Comparison of ENCODE assay signal across 37 cellular contexts in genomic region chr6:107554918-107555317, GRCh38.
"Had no signal": no experiment of that assay in that cellular context is flagged by ENCODE, and none has a peak within 500 bp of the region (broad histone marks: within the 10 kb centered on the region; RNA-seq: fewer than 3 reads in every experiment).

No MANE protein-coding gene starts in this region.

- H3K9me3 Mint-ChIP-seq: activated CD4-positive, alpha-beta memory T cell treated with anti-CD3 and anti-CD28 coated beads for 36 hours; activated CD4-positive, alpha-beta T cell treated with anti-CD3 and anti-CD28 coated beads, Interleukin-2, amount 10 ng/mL, durations not matched to agents 24 days and 14 days; activated naive CD4-positive, alpha-beta T cell treated with anti-CD3 and anti-CD28 coated beads for 36 hours; activated naive CD8-positive, alpha-beta T cell treated with anti-CD3 and anti-CD28 coated beads for 36 hours; activated T-helper 1 cell treated with anti-CD3 and anti-CD28 coated beads, Interleukin-12 subunit alpha, Interleukin-12 subunit beta, Interleukin-2, Interleukin-4 antibody, amounts not matched to agents 30 ng/mL and 10 ng/mL and 1 ng/mL, durations not matched to agents 14 hours and 24 hours and 36 hours; naive B cell; nephron progenitor cell; stimulated activated memory B cell treated with anti-CD40 and anti-IgM and Interleukin-4, amounts not matched to agents 10 μg/mL and 1 μg/mL and 100 μg/mL, for 72 hours; stimulated activated naive CD8-positive, alpha-beta T cell treated with anti-CD3 and anti-CD28 coated beads, Interleukin-15, amount 100 ng/mL, for 72 hours; T-helper 1 cell treated with Interleukin-12 subunit alpha and Interleukin-12 subunit beta and Interleukin-4 antibody, amounts not matched to agents 30 μg/mL and 1 μg/mL, for 36 hours had no signal

- H3K9me3 ChIP-seq: adrenal gland, body of pancreas, gastroesophageal sphincter, psoas muscle, thyroid gland, upper lobe of left lung, vagina had no signal

- ATAC-seq: activated CD4-positive, CD25-positive, alpha-beta regulatory T cell treated with anti-CD3 and anti-CD28 coated beads, Interleukin-2, amount 50 U/mL, for 24 hours; body of pancreas; gastroesophageal sphincter; left cardiac atrium; left ventricle myocardium superior; psoas muscle; stimulated activated memory B cell treated with anti-CD40 and anti-IgM and Interleukin-4, amounts not matched to agents 10 μg/mL and 1 μg/mL and 100 μg/mL, for 72 hours; stimulated activated naive CD8-positive, alpha-beta T cell treated with anti-CD3 and anti-CD28 coated beads, Interleukin-15, amount 100 ng/mL, for 72 hours had no signal

- H3K36me3 Mint-ChIP-seq: activated CD4-positive, alpha-beta memory T cell treated with anti-CD3 and anti-CD28 coated beads for 36 hours; activated naive CD8-positive, alpha-beta T cell treated with anti-CD3 and anti-CD28 coated beads for 36 hours; naive B cell; stimulated activated memory B cell treated with anti-CD40 and anti-IgM and Interleukin-4, amounts not matched to agents 10 μg/mL and 1 μg/mL and 100 μg/mL, for 72 hours had no signal

- H3K27ac Mint-ChIP-seq: activated CD4-positive, alpha-beta memory T cell treated with anti-CD3 and anti-CD28 coated beads for 36 hours; activated CD4-positive, alpha-beta T cell treated with anti-CD3 and anti-CD28 coated beads, Interleukin-2, amount 10 ng/mL, durations not matched to agents 24 days and 14 days; activated naive CD4-positive, alpha-beta T cell treated with anti-CD3 and anti-CD28 coated beads for 36 hours; activated naive CD8-positive, alpha-beta T cell treated with anti-CD3 and anti-CD28 coated beads for 36 hours; activated T-helper 1 cell treated with anti-CD3 and anti-CD28 coated beads, Interleukin-12 subunit alpha, Interleukin-12 subunit beta, Interleukin-2, Interleukin-4 antibody, amounts not matched to agents 30 ng/mL and 10 ng/mL and 1 ng/mL, durations not matched to agents 14 hours and 24 hours and 36 hours; naive B cell; nephron progenitor cell; stimulated activated memory B cell treated with anti-CD40 and anti-IgM and Interleukin-4, amounts not matched to agents 10 μg/mL and 1 μg/mL and 100 μg/mL, for 72 hours; T-helper 1 cell treated with Interleukin-12 subunit alpha and Interleukin-12 subunit beta and Interleukin-4 antibody, amounts not matched to agents 30 μg/mL and 1 μg/mL, for 36 hours had no signal

- H3K9ac ChIP-seq: parathyroid adenoma had no signal

- DNase-seq: activated CD4-positive, alpha-beta memory T cell treated with anti-CD3 and anti-CD28 coated beads for 36 hours; activated CD4-positive, alpha-beta T cell treated with anti-CD3 and anti-CD28 coated beads, Interleukin-2, amount 10 ng/mL, durations not matched to agents 24 days and 14 days; activated CD8-positive, alpha-beta memory T cell treated with anti-CD3 and anti-CD28 coated beads, Interleukin-2, amount 50 U/mL, for 4 hours; activated effector memory CD4-positive, alpha-beta T cell treated with anti-CD3 and anti-CD28 coated beads, Interleukin-2, amount 50 U/mL, for 16 hours; activated naive CD4-positive, alpha-beta T cell treated with anti-CD3 and anti-CD28 coated beads for 36 hours; activated naive CD8-positive, alpha-beta T cell treated with anti-CD3 and anti-CD28 coated beads for 36 hours; activated T-cell treated with anti-CD3 and anti-CD28 coated beads, Interleukin-2, amount 50 U/mL, for 1 hour; aorta; dermis blood vessel endothelial cell; effector CD8-positive, alpha-beta T cell; left cardiac atrium; left ventricle myocardium superior; naive B cell; nephron progenitor cell; nucleus accumbens; psoas muscle; stimulated activated CD4-positive, alpha-beta T cell treated with anti-CD3 and anti-CD28 coated beads, Interleukin-1b, Interleukin-23, amount 100 ng/mL, for 48 hours; stimulated activated CD4-positive, alpha-beta T cell treated with anti-CD3 and anti-CD28 coated beads, Interleukin-4, amount 100 ng/mL, for 4 hours; stimulated activated CD8-positive, alpha-beta memory T cell treated with anti-CD3 and anti-CD28 coated beads, Interleukin-4, amount 100 ng/mL, for 48 hours; stimulated activated naive CD8-positive, alpha-beta T cell treated with anti-CD3 and anti-CD28 coated beads, Interleukin-15, amount 100 ng/mL, for 72 hours; substantia nigra; T-helper 9 cell; thyroid gland; upper lobe of left lung; WERI-Rb-1 had no signal

- H3K4me1 ChIP-seq: body of pancreas, psoas muscle, upper lobe of left lung, vagina had no signal

- H3K27ac ChIP-seq: adrenal gland, body of pancreas, cardiac muscle cell, gastroesophageal sphincter, hepatocyte, parathyroid adenoma, psoas muscle, thyroid gland, upper lobe of left lung, vagina, WERI-Rb-1 had no signal

- H3K36me3 ChIP-seq: adrenal gland, cardiac muscle cell, gastroesophageal sphincter, thyroid gland, upper lobe of left lung, vagina, WERI-Rb-1 had no signal

- H3K4me1 Mint-ChIP-seq: activated CD4-positive, alpha-beta T cell treated with anti-CD3 and anti-CD28 coated beads, Interleukin-2, amount 10 ng/mL, durations not matched to agents 24 days and 14 days; activated naive CD8-positive, alpha-beta T cell treated with anti-CD3 and anti-CD28 coated beads for 36 hours; stimulated activated naive CD8-positive, alpha-beta T cell treated with anti-CD3 and anti-CD28 coated beads, Interleukin-15, amount 100 ng/mL, for 72 hours had no signal

- H3K4me3 ChIP-seq: adrenal gland, body of pancreas, cardiac muscle cell, gastroesophageal sphincter, hepatocyte, psoas muscle, smooth muscle cell, thyroid gland, upper lobe of left lung, vagina had no signal

- H2AFZ ChIP-seq: hepatocyte, parathyroid adenoma had no signal

- H3K4me2 ChIP-seq: hepatocyte, smooth muscle cell had no signal

- H3K27me3 ChIP-seq: adrenal gland, body of pancreas, cardiac muscle cell, gastroesophageal sphincter, hepatocyte, thyroid gland, upper lobe of left lung, vagina had no signal

- H3K27me3 Mint-ChIP-seq: stimulated activated memory B cell treated with anti-CD40 and anti-IgM and Interleukin-4, amounts not matched to agents 10 μg/mL and 1 μg/mL and 100 μg/mL, for 72 hours had no signal

- H3K4me3 Mint-ChIP-seq: activated CD4-positive, alpha-beta memory T cell treated with anti-CD3 and anti-CD28 coated beads for 36 hours; activated CD4-positive, alpha-beta T cell treated with anti-CD3 and anti-CD28 coated beads, Interleukin-2, amount 10 ng/mL, durations not matched to agents 24 days and 14 days; activated naive CD4-positive, alpha-beta T cell treated with anti-CD3 and anti-CD28 coated beads for 36 hours; activated naive CD8-positive, alpha-beta T cell treated with anti-CD3 and anti-CD28 coated beads for 36 hours; activated T-helper 1 cell treated with anti-CD3 and anti-CD28 coated beads, Interleukin-12 subunit alpha, Interleukin-12 subunit beta, Interleukin-2, Interleukin-4 antibody, amounts not matched to agents 30 ng/mL and 10 ng/mL and 1 ng/mL, durations not matched to agents 14 hours and 24 hours and 36 hours; naive B cell; nephron progenitor cell; stimulated activated memory B cell treated with anti-CD40 and anti-IgM and Interleukin-4, amounts not matched to agents 10 μg/mL and 1 μg/mL and 100 μg/mL, for 72 hours; stimulated activated naive CD8-positive, alpha-beta T cell treated with anti-CD3 and anti-CD28 coated beads, Interleukin-15, amount 100 ng/mL, for 72 hours; T-helper 1 cell treated with Interleukin-12 subunit alpha and Interleukin-12 subunit beta and Interleukin-4 antibody, amounts not matched to agents 30 μg/mL and 1 μg/mL, for 36 hours had no signal
